ENCODE assay signal across 26 cellular contexts in the genomic region with DNA sequence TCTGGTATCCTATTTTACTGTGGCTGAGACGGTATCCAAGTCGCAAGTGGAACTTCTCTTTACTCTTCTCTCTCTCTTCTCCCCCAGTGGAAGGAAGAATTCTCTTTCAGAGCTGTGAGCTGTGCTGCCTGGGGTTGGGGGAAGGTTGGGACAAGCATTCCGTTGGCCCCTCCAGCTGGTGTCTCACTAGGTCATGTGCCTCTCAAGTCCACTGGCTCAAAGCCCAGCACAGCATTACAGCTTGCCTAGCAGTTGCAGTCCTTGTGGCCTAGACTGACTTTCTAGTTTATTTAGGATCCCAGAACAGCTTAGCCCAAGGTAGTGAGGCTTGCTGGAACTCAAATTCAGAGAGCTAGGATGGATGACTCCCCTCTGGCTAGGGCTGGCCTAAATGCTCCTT.
A peak's percentile ranks its signal among the peaks of the same experiment; 100 is the strongest.
DNase-seq lines count a peak whose midpoint lies in the region; ATAC-seq and TF ChIP-seq lines count a peak whose summit lies in the region.
"Had no signal": no experiment of that assay in that cellular context is flagged by ENCODE, and none has a peak within 500 bp of the region (broad histone marks: within the 10 kb centered on the region; RNA-seq: fewer than 3 reads in every experiment).

No MANE protein-coding gene starts in this region.

- H3K4me3 ChIP-seq in IMR-90 (ENCODE audit: insufficient read depth, low read depth, low read length) (no peak overlapping the region), astrocyte of the spinal cord (ENCODE audit: low read depth, low read length) (no peak overlapping the region), neuronal stem cell (ENCODE audit: low read length in 2 of 2) (peak overlapping the region in 1 of 2 donors; percentile 57)
- H3K4me3 ChIP-seq: GM23338, neural progenitor cell, right lobe of liver had no signal

- WGBS in IMR-90 (ENCODE audit: extremely low coverage in 2 of 2, insufficient read length in 1 of 2), 2 experiments, result no CpG with 5 or more reads among the region's 3 CpGs
- WGBS in neuronal stem cell (ENCODE audit: extremely low coverage in 2 of 2, insufficient read length in 2 of 2, insufficient replicate concordance in 1 of 2), 2 donors, result no CpG with 5 or more reads among the region's 3 CpGs

- no peak overlapping the region for H4K91ac ChIP-seq in IMR-90 (ENCODE audit: insufficient read depth, low read depth, low read length)
- H4K91ac ChIP-seq in neuronal stem cell (ENCODE audit: low read depth, low read length, poor library complexity), result no peak overlapping the region

- no peaks in the 10 kb centered on the region for H3K9me1 ChIP-seq in IMR-90 (ENCODE audit: insufficient read depth, low read length)

- H4K8ac ChIP-seq in IMR-90 (ENCODE audit: low read depth in 2 of 2, low read length in 2 of 2), result no peak overlapping the region
- no peak overlapping the region for H4K8ac ChIP-seq in neuronal stem cell (ENCODE audit: low read depth, low read length)

- POLR2A ChIA-PET in IMR-90 (lab: Charles Lee; ENCODE audit: unreplicated experiment), result no interaction called here

- H2AK5ac ChIP-seq in IMR-90 (ENCODE audit: low read depth, low read length), result no peak overlapping the region
- no peak overlapping the region for H2AK5ac ChIP-seq in neuronal stem cell (ENCODE audit: low read depth, low read length)

- no TSS peak for BruUV-seq in IMR-90 (replicated peaks; lab: Mats Ljungman, UMichigan)

- H4K5ac ChIP-seq in IMR-90 (ENCODE audit: low read depth, low read length), result no peak overlapping the region

- H3K23ac ChIP-seq in IMR-90 (ENCODE audit: low read depth, low read length) (no peak overlapping the region), neuronal stem cell (ENCODE audit: low read depth, low read length, poor library complexity) (no peak overlapping the region)

- in situ Hi-C loops in IMR-90 (cut with MboI; ENCODE audit: low sequenced_read_pairs), result no loop called here
- in situ Hi-C loops in astrocyte of the spinal cord (cut with HindIII; ENCODE audit: low sequenced_read_pairs), result no loop called here

- dilution Hi-C loops in IMR-90 (cut with HindIII; ENCODE audit: low sequenced_read_pairs, unreplicated experiment), result no loop called here

- no peaks in the 10 kb centered on the region for H3K36me3 ChIP-seq in IMR-90 (ENCODE audit: control insufficient read depth, insufficient read depth, low read length)
- no peaks in the 10 kb centered on the region for H3K36me3 ChIP-seq in neuronal stem cell (replicated peaks in 1 of 2; ENCODE audit: control insufficient read depth in 2 of 2, insufficient read depth in 2 of 2, low read length in 2 of 2)
- H3K36me3 ChIP-seq: brain microvascular endothelial cell, neural progenitor cell, right lobe of liver had no signal

- H3K9me3 ChIP-seq in IMR-90 (ENCODE audit: control insufficient read depth, insufficient read depth, low read length), result no peaks in the 10 kb centered on the region
- H3K9me3 ChIP-seq in neuronal stem cell (replicated peaks in 1 of 2; ENCODE audit: control insufficient read depth in 2 of 2, insufficient read depth in 1 of 2, low read depth in 1 of 2, low read length in 2 of 2), result peaks cover 0 to 3% of the 10 kb centered on the region in 2 donors
- H3K9me3 ChIP-seq: right lobe of liver had no signal

- no peak for TF ChIP-seq RAD21 in IMR-90 (IDR thresholded peaks at IDR 0.05; ENCODE audit: low read length)

- H2BK12ac ChIP-seq in neuronal stem cell (ENCODE audit: low read length), result no peak overlapping the region

- H3K4me2 ChIP-seq in IMR-90 (ENCODE audit: low read depth, low read length), result no peak overlapping the region
- H3K4me2 ChIP-seq in neuronal stem cell (ENCODE audit: insufficient read depth, low read length, poor library complexity, severe bottlenecking), result no peak overlapping the region
- H3K4me2 ChIP-seq: GM23338, neural progenitor cell had no signal

- no peaks in the 10 kb centered on the region for H4K20me1 ChIP-seq in IMR-90 (ENCODE audit: insufficient read depth, low read length)

- H2BK15ac ChIP-seq in IMR-90 (ENCODE audit: low read depth, low read length) (no peak overlapping the region), neuronal stem cell (ENCODE audit: low read length) (no peak overlapping the region)

- no peak overlapping the region for H2AK9ac ChIP-seq in IMR-90 (replicated peaks; ENCODE audit: low read depth, low read length, poor library complexity)

- no peak overlapping the region for H2BK20ac ChIP-seq in IMR-90 (ENCODE audit: low read depth, low read length)

- H3K27me3 ChIP-seq in IMR-90 (ENCODE audit: control insufficient read depth, insufficient read depth, low read length) (no peaks in the 10 kb centered on the region), neuronal stem cell (ENCODE audit: control insufficient read depth in 3 of 3, insufficient read depth in 3 of 3, low read depth in 1 of 3, low read length in 3 of 3) (no peaks in the 10 kb centered on the region)
- H3K27me3 ChIP-seq: brain microvascular endothelial cell, foreskin keratinocyte, neural progenitor cell, right lobe of liver had no signal

- intact Hi-C loops in IMR-90 (cut with micrococcal nuclease), result no loop called here

- TF ChIP-seq CTCF in IMR-90 (conservative IDR thresholded peaks at IDR 0.05; ENCODE audit: low read depth, low read length) (no peak), astrocyte of the spinal cord (IDR thresholded peaks at IDR 0.05; ENCODE audit: low read depth, low read length) (no peak)

- no peak overlapping the region for H3K18ac ChIP-seq in IMR-90 (ENCODE audit: low read depth, low read length)
- H3K18ac ChIP-seq in neuronal stem cell (ENCODE audit: low read length), result no peak overlapping the region

- H3K56ac ChIP-seq in IMR-90 (ENCODE audit: extremely low read depth, insufficient read depth, low read length), result no peak overlapping the region

- CTCF ChIA-PET in IMR-90 (lab: Yijun Ruan, JAX), result no interaction called here

- H3K79me1 ChIP-seq in IMR-90 (ENCODE audit: low read depth in 1 of 2, low read length in 2 of 2) (no peaks in the 10 kb centered on the region), neuronal stem cell (ENCODE audit: low read depth, low read length) (no peaks in the 10 kb centered on the region)

- ATAC-seq in IMR-90 (ENCODE audit: low read depth), result no peak
- ATAC-seq: foreskin keratinocyte, GM23338, left cardiac atrium, PC-3, Right ventricle myocardium inferior had no signal

- DNase-seq in EL, result peak; percentile 35
- peak; percentile 18 for DNase-seq in IMR-90
- DNase-seq in astrocyte of the spinal cord (ENCODE audit: low read depth, low spot score), result peak; percentile 5
- DNase-seq in neuronal stem cell (ENCODE audit: low spot score), result no peak
- DNase-seq in 8988T, result no peak
- DNase-seq in amniotic stem cell (lab: John Stamatoyannopoulos, UW), result no peak
- DNase-seq in COLO829 (ENCODE audit: low spot score), result no peak
- DNase-seq: activated CD4-positive, alpha-beta T cell treated with anti-CD3 and anti-CD28 coated beads for 4 hours; activated CD8-positive, alpha-beta memory T cell treated with anti-CD3 and anti-CD28 coated beads for 24 hours; activated gamma-delta T cell treated with Interleukin-2 at 50 U/mL for 16 hours; activated T-cell treated with anti-CD3 and anti-CD28 coated beads, Interleukin-2, amount 50 U/mL, for 1 hour; brain microvascular endothelial cell; CD4-positive, CD25-positive, alpha-beta regulatory T cell; effector memory CD4-positive, alpha-beta T cell; foreskin keratinocyte; left cardiac atrium; mammary epithelial cell; NCI-H2029 treated with DMSO at 0.1 percent for 48 hours; NCI-H345; NK-92 treated with Interleukin-12 subunit alpha and Interleukin-12 subunit beta, amount 100 ng/mL, for 24 hours; PC-3; right lobe of liver; stimulated activated CD4-positive, alpha-beta T cell treated with anti-CD3 and anti-CD28 coated beads, Interleukin-4, amount 100 ng/mL, for 24 hours had no signal

- H3K4ac ChIP-seq in IMR-90 (ENCODE audit: low read depth, low read length) (no peak overlapping the region), neuronal stem cell (ENCODE audit: low read length) (no peak overlapping the region)

- H3K14ac ChIP-seq in IMR-90 (replicated peaks; ENCODE audit: low read depth, low read length) (no peak overlapping the region), neuronal stem cell (ENCODE audit: low read length) (no peak overlapping the region)

- H2BK5ac ChIP-seq in IMR-90 (ENCODE audit: low read depth, low read length, poor library complexity, severe bottlenecking), result no peak overlapping the region
- H2BK5ac ChIP-seq in neuronal stem cell (ENCODE audit: low read length), result no peak overlapping the region

- H3K27ac ChIP-seq in IMR-90 (ENCODE audit: insufficient read depth, low read length) (no peak overlapping the region), neuronal stem cell (replicated peaks; ENCODE audit: low read length) (no peak overlapping the region)
- H3K27ac ChIP-seq: brain microvascular endothelial cell, foreskin keratinocyte, neural progenitor cell, right lobe of liver had no signal

- no peaks in the 10 kb centered on the region for H3K4me1 ChIP-seq in IMR-90 (ENCODE audit: control insufficient read depth, insufficient read depth, low read length)
- no peaks in the 10 kb centered on the region for H3K4me1 ChIP-seq in neuronal stem cell (ENCODE audit: control insufficient read depth in 2 of 2, insufficient read depth in 1 of 2, low read depth in 1 of 2, low read length in 2 of 2)
- H3K4me1 ChIP-seq: foreskin keratinocyte, neural progenitor cell, right lobe of liver had no signal

- no peak overlapping the region for H2AFZ ChIP-seq in IMR-90 (replicated peaks; ENCODE audit: low read length, poor library complexity)
- H2AFZ ChIP-seq in neuronal stem cell (ENCODE audit: low read length), result peak overlapping the region; percentile 28
- H2AFZ ChIP-seq: neural progenitor cell had no signal

- TF ChIP-seq POLR2A in IMR-90 (IDR thresholded peaks at IDR 0.05; ENCODE audit: low read depth, low read length), result no peak

- H3K9ac ChIP-seq in IMR-90 (ENCODE audit: low read depth, low read length), result no peak overlapping the region
- H3K9ac ChIP-seq in neuronal stem cell (ENCODE audit: low read depth, low read length, poor library complexity), result no peak overlapping the region
- H3K9ac ChIP-seq: neural progenitor cell had no signal

- no peak overlapping the region for H2BK120ac ChIP-seq in IMR-90 (ENCODE audit: low read depth, low read length)
- H2BK120ac ChIP-seq in neuronal stem cell (ENCODE audit: low read depth, low read length), result no peak overlapping the region

TF ChIP-seq in IMR-90, 13 proteins besides CTCF, POLR2A, EP300 and RAD21:
- TF ChIP-seq MXI1 (IDR thresholded peaks at IDR 0.05; ENCODE audit: borderline replicate concordance, low read depth, low read length) (no peak), MAFK (IDR thresholded peaks at IDR 0.05; ENCODE audit: low read depth, low read length) (no peak), RCOR1 (IDR thresholded peaks at IDR 0.05; ENCODE audit: insufficient replicate concordance, low read length) (no peak)

Comparison
In these comparisons a context has a peak if more than half of its experiments do, and no peak if none do; other contexts are left out.
1. DNase-seq: peak in EL (single experiment), IMR-90 (single experiment) and astrocyte of the spinal cord (single experiment); none in neuronal stem cell (single experiment), 8988T (single experiment), amniotic stem cell (single experiment) and COLO829 (single experiment).